ENCODE assay signal across 8 cellular contexts in genomic region chr13:48500652-48501197, GRCh38.
DNase-seq lines count a peak whose midpoint lies in the region; ATAC-seq and TF ChIP-seq lines count a peak whose summit lies in the region.

No MANE protein-coding gene starts in this region.

- H3K9ac ChIP-seq in MM.1S (ENCODE audit: low read length), result no peak overlapping the region

- TF ChIP-seq CTCF in AG09319 (IDR thresholded peaks at IDR 0.05; ENCODE audit: low read depth, low read length) (no peak), MM.1S (IDR thresholded peaks at IDR 0.05; ENCODE audit: low read length) (no peak)

- peaks cover 10% of the 10 kb centered on the region for H3K4me1 ChIP-seq in MM.1S (ENCODE audit: low read length)

- H4K20me1 ChIP-seq in MM.1S (ENCODE audit: insufficient read depth, low read length), result no peaks in the 10 kb centered on the region

- no peak overlapping the region for H3K4me3 ChIP-seq in MM.1S (ENCODE audit: low read length)

- peaks cover 5% of the 10 kb centered on the region; the same call in 1 of the 2 replicates for H3F3A ChIP-seq in MM.1S (ENCODE audit: insufficient read depth, low read length)

- H3K27ac ChIP-seq in cingulate gyrus (ENCODE audit: low read depth, low read length) (peak overlapping the region; percentile 50), MM.1S (ENCODE audit: low read length) (no peak overlapping the region)

- H3K9me2 ChIP-seq in MM.1S (replicated peaks; ENCODE audit: insufficient read depth, low read length), result no peaks in the 10 kb centered on the region

- peak; percentile 52 for ATAC-seq in GM19351 (IDR thresholded peaks at IDR 0.05; ENCODE audit: unreplicated experiment)
- no peak for ATAC-seq in HG03196 (IDR thresholded peaks at IDR 0.05; ENCODE audit: unreplicated experiment)

- H3K9me3 ChIP-seq in MM.1S (replicated peaks; ENCODE audit: insufficient read depth, low read length), result no peaks in the 10 kb centered on the region

- DNase-seq in AG09319 (ENCODE audit: extremely low read depth, low read depth) (peak; percentile 83), NCI-H2107 treated with DMSO at 0.1 percent for 48 hours (lab: John Stamatoyannopoulos, UW; ENCODE audit: unreplicated experiment) (peak; percentile 48), pons (ENCODE audit: low spot score) (peak; percentile 70), MM.1S (no peak)
- no peak for DNase-seq in activated CD4-positive, CD25-positive, alpha-beta regulatory T cell (lab: John Stamatoyannopoulos, UW)

- H3K4me2 ChIP-seq in MM.1S (ENCODE audit: low read depth, low read length), result no peak overlapping the region

- H3K36me3 ChIP-seq in MM.1S (replicated peaks; ENCODE audit: insufficient read depth, low read length), result no peaks in the 10 kb centered on the region

- no peak overlapping the region for H2AFZ ChIP-seq in MM.1S (ENCODE audit: low read length)

- H3K27me3 ChIP-seq in MM.1S (replicated peaks; ENCODE audit: insufficient read depth, low read length), result no peaks in the 10 kb centered on the region

- H3K79me2 ChIP-seq in MM.1S (ENCODE audit: low read length), result no peaks in the 10 kb centered on the region

Comparison
In these comparisons a context has a peak if more than half of its experiments do, and no peak if none do; other contexts are left out.
1. DNase-seq: peak in AG09319 (single experiment), NCI-H2107 treated with DMSO at 0.1 percent for 48 hours (single experiment) and pons (single experiment); none in MM.1S (single experiment) and activated CD4-positive, CD25-positive, alpha-beta regulatory T cell (0 of 4).